In genomic region chr1:184708084-184708676, GRCh38 we compare ENCODE assay signal across 19 cellular contexts. TPM values are rescaled to one million over a fixed set of nuclear protein-coding genes. Genes with fewer than 3 reads are reported as not detected.
DNase-seq lines count a peak whose midpoint lies in the region; ATAC-seq and TF ChIP-seq lines count a peak whose summit lies in the region.
"Had no signal": no experiment of that assay in that cellular context is flagged by ENCODE, and none has a peak within 500 bp of the region (broad histone marks: within the 10 kb centered on the region; RNA-seq: fewer than 3 reads in every experiment).

No MANE protein-coding gene starts in this region.

- peaks cover 6% of the 10 kb centered on the region for H3K4me1 Mint-ChIP-seq in activated naive CD4-positive, alpha-beta T cell treated with anti-CD3 and anti-CD28 coated beads, Interleukin-2, amount 50 U/mL, for 24 hours
- peaks cover 4% of the 10 kb centered on the region for H3K4me1 Mint-ChIP-seq in activated B cell treated with CpG ODN at 0.5 μM for 24 hours
- H3K4me1 Mint-ChIP-seq in stimulated activated naive B cell treated with anti-CD40 and anti-IgM and Interleukin-4, amounts not matched to agents 10 μg/mL and 1 μg/mL and 100 μg/mL, for 72 hours: peaks cover 4 to 12% of the 10 kb centered on the region in 2 donors

- H3K9me3 ChIP-seq in left lung: no peaks in the 10 kb centered on the region

- H3K27me3 Mint-ChIP-seq in activated naive CD4-positive, alpha-beta T cell treated with anti-CD3 and anti-CD28 coated beads, Interleukin-2, amount 50 U/mL, for 24 hours: no peaks in the 10 kb centered on the region
- H3K27me3 Mint-ChIP-seq in activated B cell treated with CpG ODN at 0.5 μM for 24 hours: no peaks in the 10 kb centered on the region
- no peaks in the 10 kb centered on the region for H3K27me3 Mint-ChIP-seq in stimulated activated naive B cell treated with anti-CD40 and anti-IgM and Interleukin-4, amounts not matched to agents 10 μg/mL and 1 μg/mL and 100 μg/mL, for 72 hours

- no peak overlapping the region for H3K4me3 ChIP-seq in left lung
- H3K4me3 ChIP-seq: GM23248 had no signal

- peak; percentile 56 for ATAC-seq in HG02885 (IDR thresholded peaks at IDR 0.05; ENCODE audit: poor library complexity, unreplicated experiment)
- no peak for ATAC-seq in activated B cell treated with CpG ODN at 0.5 μM for 24 hours (ENCODE audit: low read depth)
- peak in 1 of 2 donors; percentile 39 for ATAC-seq in stimulated activated naive B cell treated with anti-CD40 and anti-IgM and Interleukin-4, amounts not matched to agents 10 μg/mL and 1 μg/mL and 100 μg/mL, for 72 hours (replicated peaks)
- ATAC-seq in left lung: no peak
- no peak for ATAC-seq in HG03439 (IDR thresholded peaks at IDR 0.05; ENCODE audit: unreplicated experiment)
- no peak for ATAC-seq in GM18511 (IDR thresholded peaks at IDR 0.05; ENCODE audit: unreplicated experiment)
- ATAC-seq: CD8-positive, alpha-beta T cell; Panc1 had no signal

- TF ChIP-seq CTCF in activated B cell treated with CpG ODN at 0.5 μM for 24 hours (IDR thresholded peaks at IDR 0.05): no peak
- TF ChIP-seq CTCF in left lung (IDR thresholded peaks at IDR 0.05): no peak

- DNase-seq in activated naive CD4-positive, alpha-beta T cell (lab: John Stamatoyannopoulos, UW): no peak
- DNase-seq in activated B cell treated with CpG ODN at 0.5 μM for 24 hours (no peak), left lung (no peak)
- no peak for DNase-seq in stimulated activated naive B cell treated with anti-CD40 and anti-IgM and Interleukin-4, amounts not matched to agents 10 μg/mL and 1 μg/mL and 100 μg/mL, for 72 hours
- DNase-seq: 8988T; CD8-positive, alpha-beta T cell; DMS79; GM23248; HCEC 1CT; NCI-H2029; NCI-H2171 treated with DMSO at 0.1 percent for 48 hours; NCI-H446 treated with DMSO at 0.1 percent for 48 hours; NCI-H82; SW 1271 had no signal

- no peak overlapping the region for H3K27ac ChIP-seq in left lung
- H3K27ac ChIP-seq: GM23248 had no signal

- POLR2A ChIA-PET in activated B cell treated with CpG ODN at 0.5 μM for 24 hours (lab: Charles Lee): no interaction called here

- CTCF ChIA-PET in activated B cell treated with CpG ODN at 0.5 μM for 24 hours (lab: Charles Lee): interaction anchor here (1.1 kb wide), 1 partner anchor 1638 kb away, joined by 3 read pairs; no protein-coding TSS in a partner anchor

- H3K27me3 ChIP-seq in left lung: no peaks in the 10 kb centered on the region

- H3K36me3 Mint-ChIP-seq in activated naive CD4-positive, alpha-beta T cell treated with anti-CD3 and anti-CD28 coated beads, Interleukin-2, amount 50 U/mL, for 24 hours: peaks cover 18% of the 10 kb centered on the region
- H3K36me3 Mint-ChIP-seq in activated B cell treated with CpG ODN at 0.5 μM for 24 hours (ENCODE audit: low read depth): peaks cover 67% of the 10 kb centered on the region
- peaks cover 18 to 26% of the 10 kb centered on the region in 2 donors for H3K36me3 Mint-ChIP-seq in stimulated activated naive B cell treated with anti-CD40 and anti-IgM and Interleukin-4, amounts not matched to agents 10 μg/mL and 1 μg/mL and 100 μg/mL, for 72 hours

- peak overlapping the region; percentile 9 for H3K27ac Mint-ChIP-seq in activated naive CD4-positive, alpha-beta T cell treated with anti-CD3 and anti-CD28 coated beads, Interleukin-2, amount 50 U/mL, for 24 hours
- H3K27ac Mint-ChIP-seq in activated B cell treated with CpG ODN at 0.5 μM for 24 hours: peak overlapping the region; percentile 1
- peak overlapping the region; percentile 15 for H3K27ac Mint-ChIP-seq in stimulated activated naive B cell treated with anti-CD40 and anti-IgM and Interleukin-4, amounts not matched to agents 10 μg/mL and 1 μg/mL and 100 μg/mL, for 72 hours

- H3K36me3 ChIP-seq in left lung: peaks cover 4 to 100% of the 10 kb centered on the region in 2 donors

- no peaks in the 10 kb centered on the region for H3K4me1 ChIP-seq in left lung

- H3K4me3 Mint-ChIP-seq in activated naive CD4-positive, alpha-beta T cell treated with anti-CD3 and anti-CD28 coated beads, Interleukin-2, amount 50 U/mL, for 24 hours: no peak overlapping the region
- no peak overlapping the region for H3K4me3 Mint-ChIP-seq in activated B cell treated with CpG ODN at 0.5 μM for 24 hours
- no peak overlapping the region for H3K4me3 Mint-ChIP-seq in stimulated activated naive B cell treated with anti-CD40 and anti-IgM and Interleukin-4, amounts not matched to agents 10 μg/mL and 1 μg/mL and 100 μg/mL, for 72 hours
- H3K4me3 Mint-ChIP-seq: CD8-positive, alpha-beta T cell had no signal

- intact Hi-C loops in activated B cell treated with CpG ODN at 0.5 μM for 24 hours (cut with micrococcal nuclease) (no loop called here), left lung (cut with DNase I) (no loop called here)

- H3K9me3 Mint-ChIP-seq in activated naive CD4-positive, alpha-beta T cell treated with anti-CD3 and anti-CD28 coated beads, Interleukin-2, amount 50 U/mL, for 24 hours: no peaks in the 10 kb centered on the region
- H3K9me3 Mint-ChIP-seq in activated B cell treated with CpG ODN at 0.5 μM for 24 hours: no peaks in the 10 kb centered on the region
- no peaks in the 10 kb centered on the region for H3K9me3 Mint-ChIP-seq in stimulated activated naive B cell treated with anti-CD40 and anti-IgM and Interleukin-4, amounts not matched to agents 10 μg/mL and 1 μg/mL and 100 μg/mL, for 72 hours
- H3K9me3 Mint-ChIP-seq: CD8-positive, alpha-beta T cell had no signal

RNA-seq across cellular contexts. Expression of gene EDEM3, which starts 46.5 kb away (rescaled TPM):
- total RNA-seq in activated B cell treated with CpG ODN at 0.5 μM for 24 hours: 11.5 and 16.2 TPM in 2 replicates
- 10 to 100 TPM; 31.6 to 42.8 TPM for total RNA-seq in left lung
